ENCODE assay signal across 11 cellular contexts in genomic region chr1:110348771-110349170, GRCh38. TPM values are rescaled to one million over a fixed set of nuclear protein-coding genes. Genes with fewer than 3 reads are reported as not detected.
A peak's percentile ranks its signal among the peaks of the same experiment; 100 is the strongest.
DNase-seq lines count a peak whose midpoint lies in the region; ATAC-seq, FAIRE-seq and TF ChIP-seq lines count a peak whose summit lies in the region.
"Had no signal": no experiment of that assay in that cellular context is flagged by ENCODE, and none has a peak within 500 bp of the region (broad histone marks: within the 10 kb centered on the region; RNA-seq: fewer than 3 reads in every experiment).

No MANE protein-coding gene starts in this region.

- peaks cover 41% of the 10 kb centered on the region for H3K4me1 ChIP-seq in CD8-positive, alpha-beta T cell (ENCODE audit: insufficient read depth, low read length)

- ATAC-seq in stimulated activated effector memory CD8-positive, alpha-beta T cell treated with anti-CD3 and anti-CD28 coated beads, Interleukin-12 subunit alpha, Interleukin-12 subunit beta, amount 100 ng/mL, for 72 hours, result no peak
- ATAC-seq in CD8-positive, alpha-beta T cell, result no peak

- FAIRE-seq in GM12891 (lab: Jason Lieb, UNC), result no peak
- FAIRE-seq: islet of Langerhans had no signal

- peaks cover 82% of the 10 kb centered on the region for H3K4me1 Mint-ChIP-seq in activated naive CD4-positive, alpha-beta T cell treated with anti-CD3 and anti-CD28 coated beads, Interleukin-2, amount 50 U/mL, for 24 hours
- H3K4me1 Mint-ChIP-seq in activated CD4-positive, alpha-beta memory T cell treated with anti-CD3 and anti-CD28 coated beads, Interleukin-2, amount 10 ng/mL, durations not matched to agents 7 days and 5 days, result peaks cover 84% of the 10 kb centered on the region
- H3K4me1 Mint-ChIP-seq in stimulated activated effector memory CD8-positive, alpha-beta T cell treated with anti-CD3 and anti-CD28 coated beads, Interleukin-12 subunit alpha, Interleukin-12 subunit beta, amount 100 ng/mL, for 72 hours, result peaks cover 71% of the 10 kb centered on the region
- peaks cover 85% of the 10 kb centered on the region for H3K4me1 Mint-ChIP-seq in CD8-positive, alpha-beta T cell (ENCODE audit: low read depth)

- no peak overlapping the region for H3K27ac ChIP-seq in CD8-positive, alpha-beta T cell (ENCODE audit: low read depth, low read length)

- no peak overlapping the region for H3K4me3 ChIP-seq in fibroblast of pulmonary artery (replicated peaks; ENCODE audit: low read depth, low read length)
- H3K4me3 ChIP-seq in CD8-positive, alpha-beta T cell (ENCODE audit: low read depth, low read length), result no peak overlapping the region

- no peak for DNase-seq in activated naive CD4-positive, alpha-beta T cell treated with anti-CD3 and anti-CD28 coated beads, Interleukin-2, amount 50 U/mL, for 16 hours
- DNase-seq in activated CD4-positive, alpha-beta memory T cell treated with anti-CD3 and anti-CD28 coated beads, Interleukin-2, amount 10 ng/mL, durations not matched to agents 7 days and 5 days, result no peak
- DNase-seq in fibroblast of pulmonary artery (ENCODE audit: low read depth) (peak; percentile 9), NAMALWA (ENCODE audit: low spot score) (no peak), GM12891 (ENCODE audit: insufficient read length, low spot score) (no peak)
- DNase-seq in stimulated activated effector memory CD8-positive, alpha-beta T cell treated with anti-CD3 and anti-CD28 coated beads, Interleukin-12 subunit alpha, Interleukin-12 subunit beta, amount 100 ng/mL, for 72 hours (ENCODE audit: low spot score in 2 of 2), result no peak
- no peak for DNase-seq in CD8-positive, alpha-beta T cell
- DNase-seq: activated CD8-positive, alpha-beta memory T cell treated with anti-CD3 and anti-CD28 coated beads, Interleukin-2, amount 50 U/mL, for 4 hours; NCI-H2171 had no signal

- POLR2A ChIA-PET in activated CD4-positive, alpha-beta memory T cell treated with anti-CD3 and anti-CD28 coated beads, Interleukin-2, amount 10 ng/mL, durations not matched to agents 7 days and 5 days (lab: Charles Lee), result interaction anchor here (0.7 to 6.6 kb wide), 6 partner anchors 10 to 139 kb away, joined by 3 to 85 read pairs (median 5); partner anchors contain the start of gene RBM15
- POLR2A ChIA-PET in CD8-positive, alpha-beta T cell (lab: Charles Lee), result interaction anchor here (1.6 to 2.1 kb wide), 2 partner anchors 10 to 314 kb away, joined by 3 to 18 read pairs; partner anchors contain the start of genes RBM15 and STRIP1

- H3K4me3 Mint-ChIP-seq in activated naive CD4-positive, alpha-beta T cell treated with anti-CD3 and anti-CD28 coated beads, Interleukin-2, amount 50 U/mL, for 24 hours, result peak overlapping the region; percentile 64
- H3K4me3 Mint-ChIP-seq in activated CD4-positive, alpha-beta memory T cell treated with anti-CD3 and anti-CD28 coated beads, Interleukin-2, amount 10 ng/mL, durations not matched to agents 7 days and 5 days, result peak overlapping the region; percentile 5
- peak overlapping the region; percentile 19 for H3K4me3 Mint-ChIP-seq in stimulated activated effector memory CD8-positive, alpha-beta T cell treated with anti-CD3 and anti-CD28 coated beads, Interleukin-12 subunit alpha, Interleukin-12 subunit beta, amount 100 ng/mL, for 72 hours
- no peak overlapping the region for H3K4me3 Mint-ChIP-seq in CD8-positive, alpha-beta T cell

- H3K27me3 ChIP-seq in CD8-positive, alpha-beta T cell (ENCODE audit: insufficient read depth, low read length), result no peaks in the 10 kb centered on the region

- H3K27me3 Mint-ChIP-seq in activated naive CD4-positive, alpha-beta T cell treated with anti-CD3 and anti-CD28 coated beads, Interleukin-2, amount 50 U/mL, for 24 hours, result no peaks in the 10 kb centered on the region
- no peaks in the 10 kb centered on the region for H3K27me3 Mint-ChIP-seq in activated CD4-positive, alpha-beta memory T cell treated with anti-CD3 and anti-CD28 coated beads, Interleukin-2, amount 10 ng/mL, durations not matched to agents 7 days and 5 days
- H3K27me3 Mint-ChIP-seq in CD8-positive, alpha-beta T cell (ENCODE audit: low read depth), result no peaks in the 10 kb centered on the region

- TF ChIP-seq POLR2A in GM12891 (IDR thresholded peaks at IDR 0.05; ENCODE audit: low read depth, low read length), result no peak

- CTCF ChIA-PET in activated CD4-positive, alpha-beta memory T cell treated with anti-CD3 and anti-CD28 coated beads, Interleukin-2, amount 10 ng/mL, durations not matched to agents 7 days and 5 days (lab: Charles Lee), result interaction anchor here (0.9 to 2.3 kb wide), 5 partner anchors 10 to 261 kb away, joined by 3 to 27 read pairs (median 4); partner anchors contain the start of gene RBM15
- CTCF ChIA-PET in CD8-positive, alpha-beta T cell (lab: Charles Lee), result interaction anchor here (0.6 to 1.6 kb wide), 2 partner anchors 11 to 63 kb away, joined by 3 to 4 read pairs; no protein-coding TSS in a partner anchor

- peaks cover 20% of the 10 kb centered on the region for H3K36me3 Mint-ChIP-seq in activated naive CD4-positive, alpha-beta T cell treated with anti-CD3 and anti-CD28 coated beads, Interleukin-2, amount 50 U/mL, for 24 hours
- H3K36me3 Mint-ChIP-seq in activated CD4-positive, alpha-beta memory T cell treated with anti-CD3 and anti-CD28 coated beads, Interleukin-2, amount 10 ng/mL, durations not matched to agents 7 days and 5 days (ENCODE audit: low read depth), result peaks cover 71% of the 10 kb centered on the region
- peaks cover 27% of the 10 kb centered on the region for H3K36me3 Mint-ChIP-seq in stimulated activated effector memory CD8-positive, alpha-beta T cell treated with anti-CD3 and anti-CD28 coated beads, Interleukin-12 subunit alpha, Interleukin-12 subunit beta, amount 100 ng/mL, for 72 hours
- H3K36me3 Mint-ChIP-seq in CD8-positive, alpha-beta T cell, result peaks cover 58% of the 10 kb centered on the region

- H3K9me3 Mint-ChIP-seq in activated naive CD4-positive, alpha-beta T cell treated with anti-CD3 and anti-CD28 coated beads, Interleukin-2, amount 50 U/mL, for 24 hours, result no peaks in the 10 kb centered on the region
- no peaks in the 10 kb centered on the region for H3K9me3 Mint-ChIP-seq in activated CD4-positive, alpha-beta memory T cell treated with anti-CD3 and anti-CD28 coated beads, Interleukin-2, amount 10 ng/mL, durations not matched to agents 7 days and 5 days
- H3K9me3 Mint-ChIP-seq in stimulated activated effector memory CD8-positive, alpha-beta T cell treated with anti-CD3 and anti-CD28 coated beads, Interleukin-12 subunit alpha, Interleukin-12 subunit beta, amount 100 ng/mL, for 72 hours, result no peaks in the 10 kb centered on the region
- no peaks in the 10 kb centered on the region for H3K9me3 Mint-ChIP-seq in CD8-positive, alpha-beta T cell

- intact Hi-C loops in CD8-positive, alpha-beta T cell (cut with DNase I, micrococcal nuclease), result no loop called here

- peak overlapping the region; percentile 79 for H3K27ac Mint-ChIP-seq in activated naive CD4-positive, alpha-beta T cell treated with anti-CD3 and anti-CD28 coated beads, Interleukin-2, amount 50 U/mL, for 24 hours
- H3K27ac Mint-ChIP-seq in activated CD4-positive, alpha-beta memory T cell treated with anti-CD3 and anti-CD28 coated beads, Interleukin-2, amount 10 ng/mL, durations not matched to agents 7 days and 5 days, result peak overlapping the region; percentile 17
- H3K27ac Mint-ChIP-seq in stimulated activated effector memory CD8-positive, alpha-beta T cell treated with anti-CD3 and anti-CD28 coated beads, Interleukin-12 subunit alpha, Interleukin-12 subunit beta, amount 100 ng/mL, for 72 hours, result peak overlapping the region; percentile 46
- no peak overlapping the region for H3K27ac Mint-ChIP-seq in CD8-positive, alpha-beta T cell

- H3K9me3 ChIP-seq in CD8-positive, alpha-beta T cell (ENCODE audit: low read length), result no peaks in the 10 kb centered on the region

- H3K36me3 ChIP-seq in CD8-positive, alpha-beta T cell (ENCODE audit: insufficient read depth, low read length), result peaks cover 15% of the 10 kb centered on the region

- no peak for TF ChIP-seq CTCF in fibroblast of pulmonary artery (IDR thresholded peaks at IDR 0.05; ENCODE audit: low read length, missing control alignments)
- no peak for TF ChIP-seq CTCF in CD8-positive, alpha-beta T cell (IDR thresholded peaks at IDR 0.05)

TF ChIP-seq in GM12891, 5 proteins besides CTCF, POLR2A, EP300 and RAD21:
- TF ChIP-seq POU2F2 (IDR thresholded peaks at IDR 0.05; ENCODE audit: low read depth, low read length) (no peak), SPI1 (IDR thresholded peaks at IDR 0.05; ENCODE audit: low read depth, low read length) (no peak), TAF1 (IDR thresholded peaks at IDR 0.05; ENCODE audit: low read depth, low read length) (no peak), POLR2AphosphoS5 (IDR thresholded peaks at IDR 0.05; ENCODE audit: low read depth, low read length) (no peak), PAX5 (IDR thresholded peaks at IDR 0.05; ENCODE audit: insufficient read depth, low read length, severe bottlenecking) (no peak)

RNA-seq across cellular contexts. Expression of gene RBM15, which starts 9.6 kb away (rescaled TPM):
- 10 to 100 TPM; 63.4 to 68.1 TPM for total RNA-seq in activated CD4-positive, alpha-beta memory T cell treated with anti-CD3 and anti-CD28 coated beads, Interleukin-2, amount 10 ng/mL, durations not matched to agents 7 days and 5 days
- total RNA-seq in CD8-positive, alpha-beta T cell, result 10 to 100 TPM; 57.1 to 59.3 TPM
- 13.4 TPM for polyA plus RNA-seq in GM12891 (2012; ENCODE audit: low read depth, missing spikeins)

RNA-seq across cellular contexts. Expression of gene SLC16A4, which starts 42.1 kb away (rescaled TPM):
- total RNA-seq in activated CD4-positive, alpha-beta memory T cell treated with anti-CD3 and anti-CD28 coated beads, Interleukin-2, amount 10 ng/mL, durations not matched to agents 7 days and 5 days, result under 1 TPM; 0.35 to 0.55 TPM
- total RNA-seq in CD8-positive, alpha-beta T cell, result under 1 TPM in 1 of 2 experiments, not detected in 1; 0.24 TPM
- 0.12 TPM for polyA plus RNA-seq in GM12891 (2012; ENCODE audit: low read depth, missing spikeins)

RNA-seq across cellular contexts. Expression of gene LAMTOR5, which starts 58.7 kb away (rescaled TPM):
- total RNA-seq in activated CD4-positive, alpha-beta memory T cell treated with anti-CD3 and anti-CD28 coated beads, Interleukin-2, amount 10 ng/mL, durations not matched to agents 7 days and 5 days, result 100 to 1,000 TPM; 127 to 128 TPM
- 100 to 1,000 TPM; 106 to 109 TPM for total RNA-seq in CD8-positive, alpha-beta T cell
- polyA plus RNA-seq in GM12891 (2012; ENCODE audit: low read depth, missing spikeins), result 281 TPM
